8 cellular contexts compared by ENCODE assay signal in genomic region chr20:23889775-23890187, GRCh38. TPM values are rescaled to one million over a fixed set of nuclear protein-coding genes. Genes with fewer than 3 reads are reported as not detected.
DNase-seq lines count a peak whose midpoint lies in the region; ATAC-seq and TF ChIP-seq lines count a peak whose summit lies in the region.

No MANE protein-coding gene starts in this region.

- CTCF ChIA-PET in Panc1 (lab: Charles Lee), result no interaction called here

- H3K9ac ChIP-seq in parathyroid adenoma, result no peak overlapping the region

- POLR2A ChIA-PET in Panc1 (lab: Charles Lee), result no interaction called here

- H3K4me2 ChIP-seq in parathyroid adenoma (ENCODE audit: low read length), result no peak overlapping the region

- no TSS peak for BruUV-seq in Panc1 (replicated peaks; lab: Mats Ljungman, UMichigan)

- ATAC-seq in GM18870 (IDR thresholded peaks at IDR 0.05; ENCODE audit: unreplicated experiment), result peak; percentile 57
- peak; percentile 98 for ATAC-seq in Panc1
- ATAC-seq in upper lobe of right lung, result peak; percentile 98

- no peak overlapping the region for H3K4me3 ChIP-seq in HL-60 (replicated peaks; ENCODE audit: insufficient read depth, low read length)
- no peak overlapping the region for H3K4me3 ChIP-seq in Panc1 (ENCODE audit: low read depth in 2 of 2, low read length in 2 of 2)
- H3K4me3 ChIP-seq in fibroblast of villous mesenchyme (ENCODE audit: low read depth, low read length), result no peak overlapping the region
- H3K4me3 ChIP-seq in parathyroid adenoma (ENCODE audit: low read depth, low read length), result no peak overlapping the region
- no peak overlapping the region for H3K4me3 ChIP-seq in upper lobe of right lung

- TF ChIP-seq CTCF in HL-60 (IDR thresholded peaks at IDR 0.05; ENCODE audit: insufficient read depth, low read length), result peak; percentile 79
- TF ChIP-seq CTCF in Panc1 (IDR thresholded peaks at IDR 0.05), result peak; percentile 80
- peak; percentile 78 for TF ChIP-seq CTCF in fibroblast of villous mesenchyme (IDR thresholded peaks at IDR 0.05; ENCODE audit: insufficient read depth, low read depth, low read length)
- peak; percentile 48 for TF ChIP-seq CTCF in parathyroid adenoma (IDR thresholded peaks at IDR 0.05)
- peak; percentile 76 for TF ChIP-seq CTCF in upper lobe of right lung (IDR thresholded peaks at IDR 0.05)

- peak; percentile 48 for DNase-seq in AG08396 (ENCODE audit: low spot score)
- DNase-seq in HL-60 (ENCODE audit: low read depth in 1 of 2, low spot score in 1 of 2), result peak; percentile 34 to 73
- DNase-seq in Panc1 (ENCODE audit: low read depth, low spot score), result peak; percentile 56
- peak; percentile 71 to 75 for DNase-seq in activated T-cell treated with anti-CD3 and anti-CD28 coated beads, Interleukin-2, amount 50 U/mL, for 48 hours
- DNase-seq in fibroblast of villous mesenchyme (ENCODE audit: low read depth), result peak; percentile 44
- DNase-seq in upper lobe of right lung, result no peak

- intact Hi-C loops in Panc1 (cut with micrococcal nuclease; ENCODE audit: unreplicated experiment) (loop anchor here (5.0 kb wide), 1 partner anchor 108 kb away; no protein-coding TSS in a partner anchor), upper lobe of right lung (cut with DNase I) (no loop called here)

- no peaks in the 10 kb centered on the region for H3K4me1 ChIP-seq in Panc1 (ENCODE audit: control insufficient read depth, insufficient read depth, low read length)
- no peaks in the 10 kb centered on the region for H3K4me1 ChIP-seq in parathyroid adenoma
- no peaks in the 10 kb centered on the region for H3K4me1 ChIP-seq in upper lobe of right lung

- H3K27ac ChIP-seq in HL-60 (replicated peaks) (no peak overlapping the region), Panc1 (ENCODE audit: low read length) (no peak overlapping the region), parathyroid adenoma (no peak overlapping the region), upper lobe of right lung (no peak overlapping the region)

- H3K27me3 ChIP-seq in HL-60 (ENCODE audit: insufficient read depth, poor library complexity, severe bottlenecking), result peaks cover 2% of the 10 kb centered on the region
- no peaks in the 10 kb centered on the region for H3K27me3 ChIP-seq in Panc1 (ENCODE audit: control insufficient read depth, insufficient read depth, low read length)
- no peaks in the 10 kb centered on the region for H3K27me3 ChIP-seq in parathyroid adenoma (ENCODE audit: control insufficient read depth, insufficient read depth, low read length)
- H3K27me3 ChIP-seq in upper lobe of right lung, result no peaks in the 10 kb centered on the region

- H2AFZ ChIP-seq in parathyroid adenoma, result no peak overlapping the region

- in situ Hi-C loops in Panc1 (cut with HindIII; ENCODE audit: low pct_unique_long_range_greater_than_20kb, low sequenced_read_pairs), result no loop called here

- H3K36me3 ChIP-seq in Panc1 (ENCODE audit: control insufficient read depth, insufficient read depth, low read length), result no peaks in the 10 kb centered on the region
- no peaks in the 10 kb centered on the region for H3K36me3 ChIP-seq in parathyroid adenoma (ENCODE audit: control insufficient read depth, insufficient read depth, low read length)
- H3K36me3 ChIP-seq in upper lobe of right lung, result no peaks in the 10 kb centered on the region

- no peaks in the 10 kb centered on the region for H3K9me3 ChIP-seq in Panc1 (ENCODE audit: control insufficient read depth, insufficient read depth, low read depth, low read length)
- no peaks in the 10 kb centered on the region for H3K9me3 ChIP-seq in parathyroid adenoma (ENCODE audit: control insufficient read depth, low read length)
- no peaks in the 10 kb centered on the region for H3K9me3 ChIP-seq in upper lobe of right lung

- no peaks in the 10 kb centered on the region for H3K79me2 ChIP-seq in parathyroid adenoma

RNA-seq across cellular contexts. Expression of gene CST5, which starts 10.2 kb away (rescaled TPM):
- not detected for total RNA-seq in Panc1 (2021; ENCODE audit: unreplicated experiment)
- polyA plus RNA-seq in Panc1 (2012; ENCODE audit: insufficient read length), result not detected
- total RNA-seq in fibroblast of villous mesenchyme, result not detected in 2 replicates
- 0.55 TPM for total RNA-seq in upper lobe of right lung
